Comparison of ENCODE assay signal across 11 cellular contexts in genomic region chr10:109898666-109899577, GRCh38. TPM values are rescaled to one million over a fixed set of nuclear protein-coding genes. Genes with fewer than 3 reads are reported as not detected.
DNase-seq lines count a peak whose midpoint lies in the region; ATAC-seq and TF ChIP-seq lines count a peak whose summit lies in the region.
"Had no signal": no experiment of that assay in that cellular context is flagged by ENCODE, and none has a peak within 500 bp of the region (broad histone marks: within the 10 kb centered on the region; RNA-seq: fewer than 3 reads in every experiment).

No MANE protein-coding gene starts in this region.

- peaks cover 48% of the 10 kb centered on the region for H3K4me1 Mint-ChIP-seq in stimulated activated naive CD8-positive, alpha-beta T cell treated with anti-CD3 and anti-CD28 coated beads, Interleukin-15, amount 100 ng/mL, for 72 hours

- no peaks in the 10 kb centered on the region for H3K36me3 ChIP-seq in brain microvascular endothelial cell (replicated peaks)

- peak overlapping the region; percentile 31 for H3K27ac ChIP-seq in brain microvascular endothelial cell

- H3K27me3 ChIP-seq in brain microvascular endothelial cell (replicated peaks): no peaks in the 10 kb centered on the region

- peak overlapping the region in 1 of 2 donors; percentile 42 for H3K27ac Mint-ChIP-seq in stimulated activated naive CD8-positive, alpha-beta T cell treated with anti-CD3 and anti-CD28 coated beads, Interleukin-15, amount 100 ng/mL, for 72 hours

- no peak overlapping the region for H3K4me3 ChIP-seq in brain microvascular endothelial cell (ENCODE audit: low read depth, low read length)

- H3K9me3 Mint-ChIP-seq in stimulated activated naive CD8-positive, alpha-beta T cell treated with anti-CD3 and anti-CD28 coated beads, Interleukin-15, amount 100 ng/mL, for 72 hours: no peaks in the 10 kb centered on the region
- H3K9me3 Mint-ChIP-seq: naive B cell had no signal

- TF ChIP-seq CTCF in brain microvascular endothelial cell (IDR thresholded peaks at IDR 0.05; ENCODE audit: low read depth, low read length, missing control alignments): no peak

- ATAC-seq in stimulated activated naive CD8-positive, alpha-beta T cell treated with anti-CD3 and anti-CD28 coated beads, Interleukin-15, amount 100 ng/mL, for 72 hours: peak; percentile 29
- ATAC-seq in GM21529 (IDR thresholded peaks at IDR 0.05; ENCODE audit: unreplicated experiment): no peak
- ATAC-seq: activated CD4-positive, CD25-positive, alpha-beta regulatory T cell treated with anti-CD3 and anti-CD28 coated beads, Interleukin-2, amount 50 U/mL, for 24 hours had no signal

- no peak overlapping the region for H3K4me3 Mint-ChIP-seq in stimulated activated naive CD8-positive, alpha-beta T cell treated with anti-CD3 and anti-CD28 coated beads, Interleukin-15, amount 100 ng/mL, for 72 hours

- H3K27me3 Mint-ChIP-seq in stimulated activated naive CD8-positive, alpha-beta T cell treated with anti-CD3 and anti-CD28 coated beads, Interleukin-15, amount 100 ng/mL, for 72 hours: no peaks in the 10 kb centered on the region
- H3K27me3 Mint-ChIP-seq: naive B cell had no signal

- in situ Hi-C loops in brain microvascular endothelial cell (cut with HindIII; ENCODE audit: low pct_ligation_motif_present, low sequenced_read_pairs): loop anchor here (25.0 kb wide), 1 partner anchor 188 kb away; no protein-coding TSS in a partner anchor

- peak; percentile 76 for DNase-seq in M059J (ENCODE audit: low read depth)
- peak; percentile 57 for DNase-seq in brain microvascular endothelial cell
- peak; percentile 56 for DNase-seq in hepatic stellate cell (ENCODE audit: low spot score)
- no peak for DNase-seq in stimulated activated naive CD8-positive, alpha-beta T cell treated with anti-CD3 and anti-CD28 coated beads, Interleukin-15, amount 100 ng/mL, for 72 hours
- no peak for DNase-seq in stimulated activated CD4-positive, alpha-beta T cell treated with anti-CD3 and anti-CD28 coated beads, Interleukin-2, amount 100 ng/mL, for 24 hours
- no peak for DNase-seq in T-helper 1 cell
- no peak for DNase-seq in T-helper 2 cell
- DNase-seq: effector CD4-positive, alpha-beta T cell; naive B cell had no signal

RNA-seq across cellular contexts. Expression of gene XPNPEP1, which starts 24.4 kb away (rescaled TPM):
- 93.5 and 96.6 TPM in 2 replicates for total RNA-seq in M059J (2014; rRNA removed; shearing (Covaris generic))

Comparison
In these comparisons a context has a peak if more than half of its experiments do, and no peak if none do; other contexts are left out.
1. DNase-seq: peak in M059J (single experiment), brain microvascular endothelial cell (single experiment) and hepatic stellate cell (single experiment); none in stimulated activated naive CD8-positive, alpha-beta T cell treated with anti-CD3 and anti-CD28 coated beads, Interleukin-15, amount 100 ng/mL, for 72 hours (0 of 2), stimulated activated CD4-positive, alpha-beta T cell treated with anti-CD3 and anti-CD28 coated beads, Interleukin-2, amount 100 ng/mL, for 24 hours (0 of 2), T-helper 1 cell (0 of 5) and T-helper 2 cell (0 of 5).